Comparison of ENCODE assay signal across 15 cellular contexts in genomic region chr1:43799656-43800629, GRCh38.
A peak's percentile ranks its signal among the peaks of the same experiment; 100 is the strongest.
DNase-seq lines count a peak whose midpoint lies in the region; ATAC-seq and TF ChIP-seq lines count a peak whose summit lies in the region.
"Had no signal": no experiment of that assay in that cellular context is flagged by ENCODE, and none has a peak within 500 bp of the region (broad histone marks: within the 10 kb centered on the region; RNA-seq: fewer than 3 reads in every experiment).

No MANE protein-coding gene starts in this region.

- ATAC-seq in natural killer cell treated with Interleukin-12 subunit alpha and Interleukin-12 subunit beta and Interleukin-15 and Interleukin-18, amount 100 ng/mL, for 72 hours = peak in 1 of 2 donors; percentile 72
- no peak for ATAC-seq in natural killer cell
- ATAC-seq in activated T-helper 17 cell treated with anti-CD3 and anti-CD28 coated beads, Interleukin-2, amount 50 U/mL, for 72 hours (replicated peaks) = peak; percentile 40
- ATAC-seq: SK-N-SH treated with all-trans-retinoic acid at 6 μM for 48 hours had no signal

- CTCF ChIA-PET in CD8-positive, alpha-beta memory T cell (lab: Charles Lee) = no interaction called here

- DNase-seq in natural killer cell treated with Interleukin-12 subunit alpha and Interleukin-12 subunit beta and Interleukin-15 and Interleukin-18, amount 100 ng/mL, for 72 hours (ENCODE audit: low spot score) = no peak
- DNase-seq in natural killer cell (no peak), glomerular visceral epithelial cell (ENCODE audit: extremely low spot score) (peak; percentile 33), vagina (ENCODE audit: extremely low spot score in 2 of 2) (no peak), HuH-7 (ENCODE audit: low spot score) (no peak), suprapubic skin (ENCODE audit: low spot score in 2 of 2) (no peak)
- DNase-seq in CD8-positive, alpha-beta memory T cell = no peak
- DNase-seq: amniotic stem cell; CD4-positive, alpha-beta T cell; MG63; NCI-H510A; stimulated activated CD4-positive, alpha-beta T cell treated with anti-CD3 and anti-CD28 coated beads, Interleukin-4, amount 100 ng/mL, for 1 hour had no signal

- POLR2A ChIA-PET in CD8-positive, alpha-beta memory T cell (lab: Charles Lee) = no interaction called here

- intact Hi-C loops in natural killer cell (cut with micrococcal nuclease) = no loop called here
- intact Hi-C loops in vagina (cut with DNase I) = no loop called here

- peaks cover 0 to 8% of the 10 kb centered on the region in 2 donors for H3K4me1 Mint-ChIP-seq in natural killer cell treated with Interleukin-12 subunit alpha and Interleukin-12 subunit beta and Interleukin-15 and Interleukin-18, amount 100 ng/mL, for 72 hours (ENCODE audit: low read depth in 2 of 2)
- H3K4me1 Mint-ChIP-seq in natural killer cell = peaks cover 0 to 10% of the 10 kb centered on the region in 2 donors
- H3K4me1 Mint-ChIP-seq in activated T-helper 17 cell treated with anti-CD3 and anti-CD28 coated beads, Interleukin-2, amount 50 U/mL, for 72 hours = no peaks in the 10 kb centered on the region
- H3K4me1 Mint-ChIP-seq in CD8-positive, alpha-beta memory T cell = no peaks in the 10 kb centered on the region

- TF ChIP-seq EP300 in suprapubic skin (IDR thresholded peaks at IDR 0.05) = no peak

- H3K27ac ChIP-seq in vagina (peak overlapping the region; percentile 3), suprapubic skin (no peak overlapping the region)
- no peak overlapping the region for H3K27ac ChIP-seq in CD8-positive, alpha-beta memory T cell (ENCODE audit: low read depth, low read length)
- H3K27ac ChIP-seq: neutrophil had no signal

- H3K9me3 Mint-ChIP-seq in natural killer cell treated with Interleukin-12 subunit alpha and Interleukin-12 subunit beta and Interleukin-15 and Interleukin-18, amount 100 ng/mL, for 72 hours = no peaks in the 10 kb centered on the region
- no peaks in the 10 kb centered on the region for H3K9me3 Mint-ChIP-seq in natural killer cell
- no peaks in the 10 kb centered on the region for H3K9me3 Mint-ChIP-seq in activated T-helper 17 cell treated with anti-CD3 and anti-CD28 coated beads, Interleukin-2, amount 50 U/mL, for 72 hours
- no peaks in the 10 kb centered on the region for H3K9me3 Mint-ChIP-seq in CD8-positive, alpha-beta memory T cell
- H3K9me3 Mint-ChIP-seq: CD4-positive, alpha-beta T cell had no signal

- H3K4me1 ChIP-seq in vagina = peaks cover 4% of the 10 kb centered on the region
- H3K4me1 ChIP-seq in CD8-positive, alpha-beta memory T cell (ENCODE audit: insufficient read depth, low read length) = no peaks in the 10 kb centered on the region
- H3K4me1 ChIP-seq in suprapubic skin = no peaks in the 10 kb centered on the region

- TF ChIP-seq CTCF in natural killer cell (IDR thresholded peaks at IDR 0.05) = no peak
- no peak for TF ChIP-seq CTCF in vagina (IDR thresholded peaks at IDR 0.05)
- no peak for TF ChIP-seq CTCF in suprapubic skin (IDR thresholded peaks at IDR 0.05)

- WGBS in suprapubic skin = 79% methylated on average over 4 of the region's 4 CpGs

- H3K9me3 ChIP-seq in vagina (no peaks in the 10 kb centered on the region), suprapubic skin (no peaks in the 10 kb centered on the region)
- H3K9me3 ChIP-seq in CD8-positive, alpha-beta memory T cell (ENCODE audit: low read length) = no peaks in the 10 kb centered on the region
- H3K9me3 ChIP-seq: MG63, neutrophil had no signal

- H3K36me3 Mint-ChIP-seq in natural killer cell treated with Interleukin-12 subunit alpha and Interleukin-12 subunit beta and Interleukin-15 and Interleukin-18, amount 100 ng/mL, for 72 hours = no peaks in the 10 kb centered on the region
- no peaks in the 10 kb centered on the region for H3K36me3 Mint-ChIP-seq in natural killer cell
- H3K36me3 Mint-ChIP-seq in activated T-helper 17 cell treated with anti-CD3 and anti-CD28 coated beads, Interleukin-2, amount 50 U/mL, for 72 hours (ENCODE audit: low read depth) = no peaks in the 10 kb centered on the region
- peaks cover 10 to 35% (median 14%) of the 10 kb centered on the region in 3 donors for H3K36me3 Mint-ChIP-seq in CD8-positive, alpha-beta memory T cell

- TF ChIP-seq POLR2A in vagina (IDR thresholded peaks at IDR 0.05) (no peak), suprapubic skin (IDR thresholded peaks at IDR 0.05) (no peak)

- no peaks in the 10 kb centered on the region for H3K27me3 ChIP-seq in vagina
- H3K27me3 ChIP-seq in CD8-positive, alpha-beta memory T cell (ENCODE audit: insufficient read depth, low read length, poor library complexity, severe bottlenecking) = no peaks in the 10 kb centered on the region
- H3K27me3 ChIP-seq in suprapubic skin = no peaks in the 10 kb centered on the region
- H3K27me3 ChIP-seq: MG63, neutrophil had no signal

- H3K27me3 Mint-ChIP-seq in natural killer cell treated with Interleukin-12 subunit alpha and Interleukin-12 subunit beta and Interleukin-15 and Interleukin-18, amount 100 ng/mL, for 72 hours = no peaks in the 10 kb centered on the region
- H3K27me3 Mint-ChIP-seq in natural killer cell (ENCODE audit: low read depth in 2 of 2) = no peaks in the 10 kb centered on the region
- H3K27me3 Mint-ChIP-seq in activated T-helper 17 cell treated with anti-CD3 and anti-CD28 coated beads, Interleukin-2, amount 50 U/mL, for 72 hours = no peaks in the 10 kb centered on the region
- no peaks in the 10 kb centered on the region for H3K27me3 Mint-ChIP-seq in CD8-positive, alpha-beta memory T cell
- H3K27me3 Mint-ChIP-seq: CD4-positive, alpha-beta T cell had no signal

- H3K4me3 ChIP-seq in vagina = no peak overlapping the region
- no peak overlapping the region for H3K4me3 ChIP-seq in CD8-positive, alpha-beta memory T cell (ENCODE audit: low read length)
- H3K4me3 ChIP-seq in suprapubic skin = no peak overlapping the region
- H3K4me3 ChIP-seq: MG63 had no signal

- peak overlapping the region; percentile 21 to 74 for H3K27ac Mint-ChIP-seq in natural killer cell treated with Interleukin-12 subunit alpha and Interleukin-12 subunit beta and Interleukin-15 and Interleukin-18, amount 100 ng/mL, for 72 hours
- no peak overlapping the region for H3K27ac Mint-ChIP-seq in natural killer cell
- H3K27ac Mint-ChIP-seq in activated T-helper 17 cell treated with anti-CD3 and anti-CD28 coated beads, Interleukin-2, amount 50 U/mL, for 72 hours = peak overlapping the region; percentile 52
- no peak overlapping the region for H3K27ac Mint-ChIP-seq in CD8-positive, alpha-beta memory T cell
- H3K27ac Mint-ChIP-seq: CD4-positive, alpha-beta T cell had no signal

- no peak overlapping the region for H3K4me3 Mint-ChIP-seq in natural killer cell treated with Interleukin-12 subunit alpha and Interleukin-12 subunit beta and Interleukin-15 and Interleukin-18, amount 100 ng/mL, for 72 hours
- no peak overlapping the region for H3K4me3 Mint-ChIP-seq in natural killer cell
- H3K4me3 Mint-ChIP-seq in activated T-helper 17 cell treated with anti-CD3 and anti-CD28 coated beads, Interleukin-2, amount 50 U/mL, for 72 hours = no peak overlapping the region
- H3K4me3 Mint-ChIP-seq in CD8-positive, alpha-beta memory T cell = no peak overlapping the region
- H3K4me3 Mint-ChIP-seq: CD4-positive, alpha-beta T cell had no signal

- H3K36me3 ChIP-seq in vagina (no peaks in the 10 kb centered on the region), suprapubic skin (no peaks in the 10 kb centered on the region)
- H3K36me3 ChIP-seq in CD8-positive, alpha-beta memory T cell (ENCODE audit: insufficient read depth, low read length) = no peaks in the 10 kb centered on the region
- H3K36me3 ChIP-seq: neutrophil had no signal

Comparison
In these comparisons a context has a peak if more than half of its experiments do, and no peak if none do; other contexts are left out.
1. H3K27ac Mint-ChIP-seq: peak in natural killer cell treated with Interleukin-12 subunit alpha and Interleukin-12 subunit beta and Interleukin-15 and Interleukin-18, amount 100 ng/mL, for 72 hours (2 of 2) and activated T-helper 17 cell treated with anti-CD3 and anti-CD28 coated beads, Interleukin-2, amount 50 U/mL, for 72 hours (single experiment); none in natural killer cell (0 of 2) and CD8-positive, alpha-beta memory T cell (0 of 8).